ENCODE assay signal across 22 cellular contexts in the genomic region with DNA sequence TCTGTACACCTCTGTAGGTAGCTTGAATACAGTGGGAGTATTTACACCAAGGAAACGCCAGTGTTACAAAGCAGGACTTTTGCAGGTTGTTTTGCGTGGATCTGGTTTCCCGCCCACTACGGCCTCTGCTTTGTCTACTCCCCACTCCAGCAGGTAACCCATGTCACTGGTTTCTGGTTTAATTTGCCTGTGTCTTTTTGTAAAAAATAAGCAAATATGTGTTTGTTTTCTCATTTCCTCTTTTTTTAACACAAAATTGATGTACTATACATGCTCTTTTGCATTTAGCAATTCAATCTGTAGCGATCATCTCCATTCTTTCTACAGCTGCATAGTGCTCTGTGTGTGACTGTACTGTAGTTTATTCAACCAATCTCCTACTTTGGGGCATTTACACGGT. TPM values are rescaled to one million over a fixed set of nuclear protein-coding genes. Genes with fewer than 3 reads are reported as not detected.
DNase-seq lines count a peak whose midpoint lies in the region; ATAC-seq, FAIRE-seq and TF ChIP-seq lines count a peak whose summit lies in the region.
"Had no signal": no experiment of that assay in that cellular context is flagged by ENCODE, and none has a peak within 500 bp of the region (broad histone marks: within the 10 kb centered on the region; RNA-seq: fewer than 3 reads in every experiment).

No MANE protein-coding gene starts in this region.

- no peak for TF ChIP-seq CTCF in GM12878 (IDR thresholded peaks at IDR 0.05 in 2 of 3, conservative IDR thresholded peaks at IDR 0.05 in 1 of 3; ENCODE audit: control insufficient read depth in 2 of 3, extremely low read depth in 1 of 3, insufficient read depth in 1 of 3, low read depth in 3 of 3, low read length in 3 of 3)
- no peak for TF ChIP-seq CTCF in glutamatergic neuron (IDR thresholded peaks at IDR 0.05; ENCODE audit: partially characterized antibody, unreplicated experiment)

- H3K27ac ChIP-seq in GM12878 (ENCODE audit: control insufficient read depth, insufficient read depth), result no peak overlapping the region
- H3K27ac ChIP-seq: A549; BLaER1 treated with 17β-estradiol and CSF1 and Interleukin-3, amounts not matched to agents 10 nM and 100 nM had no signal

- peaks cover 6% of the 10 kb centered on the region for H3K9me3 Mint-ChIP-seq in glutamatergic neuron (ENCODE audit: unreplicated experiment)
- no peaks in the 10 kb centered on the region for H3K9me3 Mint-ChIP-seq in activated CD4-positive, alpha-beta memory T cell treated with anti-CD3 and anti-CD28 coated beads, Interleukin-2, amount 10 ng/mL, durations not matched to agents 7 days and 5 days
- H3K9me3 Mint-ChIP-seq: CD4-positive, alpha-beta T cell; H9 had no signal

- no peak overlapping the region for H2AFZ ChIP-seq in GM12878 (ENCODE audit: control insufficient read depth, low read depth, low read length)

- H3K27me3 ChIP-seq in GM12878 (replicated peaks in 1 of 2; ENCODE audit: control insufficient read depth in 2 of 2, insufficient read depth in 2 of 2, low read length in 1 of 2), result no peaks in the 10 kb centered on the region; a peak in 1 of 4 replicates
- H3K27me3 ChIP-seq: BE2C; BLaER1 treated with 17β-estradiol and CSF1 and Interleukin-3, amounts not matched to agents 10 nM and 100 nM had no signal

- no peaks in the 10 kb centered on the region for H3K9me3 ChIP-seq in GM12878 (replicated peaks; ENCODE audit: control insufficient read depth, insufficient read depth, low read length)
- H3K9me3 ChIP-seq: A549, BE2C had no signal

- H3K4me3 ChIP-seq in GM12878, result no peak overlapping the region
- H3K4me3 ChIP-seq: A549; BLaER1 treated with 17β-estradiol and CSF1 and Interleukin-3, amounts not matched to agents 10 nM and 100 nM had no signal

- no peak for TF ChIP-seq EP300 in GM12878 (IDR thresholded peaks at IDR 0.05; ENCODE audit: borderline replicate concordance in 1 of 2, control insufficient read depth in 1 of 2, low read depth in 2 of 2, low read length in 2 of 2)

- H3K36me3 ChIP-seq in GM12878 (ENCODE audit: control insufficient read depth in 2 of 2, insufficient read depth in 2 of 2, low read length in 1 of 2), result no peaks in the 10 kb centered on the region
- H3K36me3 ChIP-seq: BE2C; BLaER1 treated with 17β-estradiol and CSF1 and Interleukin-3, amounts not matched to agents 10 nM and 100 nM had no signal

- H4K20me1 ChIP-seq in GM12878 (ENCODE audit: control insufficient read depth, insufficient read depth), result no peaks in the 10 kb centered on the region
- H4K20me1 ChIP-seq: BLaER1 treated with 17β-estradiol and CSF1 and Interleukin-3, amounts not matched to agents 10 nM and 100 nM had no signal

- CTCF ChIA-PET in GM12878 (lab: Yijun Ruan, JAX), result interaction anchor here (0.9 to 1.9 kb wide), 2 partner anchors 19 to 115 kb away, joined by 3 to 5 read pairs; no protein-coding TSS in a partner anchor
- CTCF ChIA-PET in activated CD4-positive, alpha-beta memory T cell treated with anti-CD3 and anti-CD28 coated beads, Interleukin-2, amount 10 ng/mL, durations not matched to agents 7 days and 5 days (lab: Charles Lee), result no interaction called here

- H3K9ac ChIP-seq in GM12878 (ENCODE audit: control insufficient read depth, insufficient read depth, low read length), result no peak overlapping the region
- H3K9ac ChIP-seq: BLaER1 treated with 17β-estradiol and CSF1 and Interleukin-3, amounts not matched to agents 10 nM and 100 nM had no signal

- POLR2A ChIA-PET in GM12878 (lab: Charles Lee), result no interaction called here
- POLR2A ChIA-PET in activated CD4-positive, alpha-beta memory T cell treated with anti-CD3 and anti-CD28 coated beads, Interleukin-2, amount 10 ng/mL, durations not matched to agents 7 days and 5 days (lab: Charles Lee), result no interaction called here

- peak overlapping the region; percentile 93 for H3K27ac Mint-ChIP-seq in glutamatergic neuron (ENCODE audit: unreplicated experiment)
- H3K27ac Mint-ChIP-seq in activated CD4-positive, alpha-beta memory T cell treated with anti-CD3 and anti-CD28 coated beads, Interleukin-2, amount 10 ng/mL, durations not matched to agents 7 days and 5 days, result no peak overlapping the region
- H3K27ac Mint-ChIP-seq: CD14-positive monocyte; CD4-positive, alpha-beta T cell; CD8-positive, alpha-beta memory T cell; H9 had no signal

- in situ Hi-C loops in GM12878 (cut with MboI), result no loop called here

- TF ChIP-seq POLR2A in GM12878 (IDR thresholded peaks at IDR 0.05; ENCODE audit: low read depth, low read length), result no peak

- DNase-seq in NCI-H748 (lab: John Stamatoyannopoulos, UW; ENCODE audit: unreplicated experiment) (peak; percentile 43), NCI-H748 treated with DMSO at 0.1 percent for 48 hours (lab: John Stamatoyannopoulos, UW) (no peak), GM12878 (ENCODE audit: low read depth, low spot score) (no peak), glutamatergic neuron (no peak), GF-D8 (lab: John Stamatoyannopoulos, UW) (no peak)
- no peak for DNase-seq in activated CD4-positive, alpha-beta memory T cell treated with anti-CD3 and anti-CD28 coated beads, Interleukin-2, amount 10 ng/mL, durations not matched to agents 7 days and 5 days
- DNase-seq: 8988T; ACHN; AML-193; BE2C; CD4-positive, alpha-beta T cell; CD8-positive, alpha-beta memory T cell; DMS 273 treated with DMSO at 0.1 percent for 48 hours; DMS79; H9 had no signal

- TF ChIP-seq RAD21 in GM12878 (IDR thresholded peaks at IDR 0.05; ENCODE audit: insufficient read depth, low read depth, low read length), result no peak

- H3K79me2 ChIP-seq in GM12878 (ENCODE audit: control insufficient read depth, insufficient read depth, low read length), result no peaks in the 10 kb centered on the region

- WGBS in GM12878 (ENCODE audit: insufficient coverage, insufficient replicate concordance, low lambda C conversion rate, missing lambda C conversion rate), result 25% methylated on average over 6 of the region's 6 CpGs

- H3K36me3 Mint-ChIP-seq in glutamatergic neuron (ENCODE audit: unreplicated experiment), result peaks cover 11% of the 10 kb centered on the region
- no peaks in the 10 kb centered on the region for H3K36me3 Mint-ChIP-seq in activated CD4-positive, alpha-beta memory T cell treated with anti-CD3 and anti-CD28 coated beads, Interleukin-2, amount 10 ng/mL, durations not matched to agents 7 days and 5 days (ENCODE audit: low read depth)
- H3K36me3 Mint-ChIP-seq: CD14-positive monocyte; CD8-positive, alpha-beta memory T cell had no signal

- no peak for FAIRE-seq in GM12878 (lab: Jason Lieb, UNC)
- FAIRE-seq: A549, D721Med, GM18507 had no signal

- peaks cover 39% of the 10 kb centered on the region for H3K4me1 Mint-ChIP-seq in glutamatergic neuron (ENCODE audit: low read depth, unreplicated experiment)
- no peaks in the 10 kb centered on the region for H3K4me1 Mint-ChIP-seq in activated CD4-positive, alpha-beta memory T cell treated with anti-CD3 and anti-CD28 coated beads, Interleukin-2, amount 10 ng/mL, durations not matched to agents 7 days and 5 days
- H3K4me1 Mint-ChIP-seq: CD14-positive monocyte; CD8-positive, alpha-beta memory T cell had no signal

- intact Hi-C loops in GM12878 (cut with micrococcal nuclease; ENCODE audit: unreplicated experiment), result no loop called here

- no peak overlapping the region for H3K4me3 Mint-ChIP-seq in glutamatergic neuron (ENCODE audit: unreplicated experiment)
- no peak overlapping the region for H3K4me3 Mint-ChIP-seq in activated CD4-positive, alpha-beta memory T cell treated with anti-CD3 and anti-CD28 coated beads, Interleukin-2, amount 10 ng/mL, durations not matched to agents 7 days and 5 days
- H3K4me3 Mint-ChIP-seq: CD14-positive monocyte; CD4-positive, alpha-beta T cell; CD8-positive, alpha-beta memory T cell; H9 had no signal

- peaks cover 10% of the 10 kb centered on the region for H3K27me3 Mint-ChIP-seq in glutamatergic neuron (ENCODE audit: unreplicated experiment)
- peaks cover 23% of the 10 kb centered on the region for H3K27me3 Mint-ChIP-seq in activated CD4-positive, alpha-beta memory T cell treated with anti-CD3 and anti-CD28 coated beads, Interleukin-2, amount 10 ng/mL, durations not matched to agents 7 days and 5 days

- ATAC-seq in GM12878, result no peak
- no peak for ATAC-seq in SK-N-SH treated with all-trans-retinoic acid at 6 μM for 48 hours
- ATAC-seq: A549, HCT116 had no signal

- RAD21 ChIA-PET in GM12878 (lab: Charles Lee; ENCODE audit: unreplicated experiment), result no interaction called here

- SMC1A ChIA-PET in GM12878 (lab: Charles Lee; ENCODE audit: uncharacterized antibody, unreplicated experiment), result no interaction called here

- BruUV-seq in GM12878 (replicated peaks; lab: Mats Ljungman, UMichigan), result no TSS peak

- no peaks in the 10 kb centered on the region for H3K4me1 ChIP-seq in GM12878 (ENCODE audit: control insufficient read depth, insufficient read depth, low read length)
- H3K4me1 ChIP-seq: A549; BE2C; BLaER1 treated with 17β-estradiol and CSF1 and Interleukin-3, amounts not matched to agents 10 nM and 100 nM had no signal

- H3K4me2 ChIP-seq in GM12878 (ENCODE audit: control insufficient read depth, insufficient read depth), result no peak overlapping the region
- H3K4me2 ChIP-seq: A549; BLaER1 treated with 17β-estradiol and CSF1 and Interleukin-3, amounts not matched to agents 10 nM and 100 nM had no signal

TF ChIP-seq in GM12878, 131 proteins besides CTCF, POLR2A, EP300 and RAD21 (continues in another document):
- no peak for TF ChIP-seq IKZF1 (conservative IDR thresholded peaks at IDR 0.05)

RNA-seq across cellular contexts. Expression of gene SCN8A, which starts 43.4 kb away (rescaled TPM):
- 0.29 TPM in 1 of 2 replicates, not detected in the other for total RNA-seq in GM12878 (2013; cell fraction: nucleolus; rRNA removed)
- 0.11 and 0.23 TPM in 2 replicates for total RNA-seq in GM12878 (2014; rRNA removed)
- 0.05 and 0.13 TPM in 2 replicates for total RNA-seq in GM12878 (2014; rRNA removed; fragmentation: Illumina TruSeq; extraction: Trizol)
- total RNA-seq in GM12878 (2021), result 0.08 and 0.11 TPM in 2 replicates
- not detected for polyA plus RNA-seq in GM12878 (2011; ENCODE audit: low read depth)
- 0.03 TPM in 1 of 2 replicates, not detected in the other for polyA plus RNA-seq in GM12878 (2011; rRNA removed)
- under 0.01 TPM in 1 of 2 replicates, not detected in the other for polyA plus RNA-seq in GM12878 (2011; cell fraction: cytosol; rRNA removed)
- polyA plus RNA-seq in GM12878 (2011; cell fraction: nucleus; rRNA removed), result 0.01 and 0.04 TPM in 2 replicates
- 0.01 and 0.03 TPM in 2 replicates for polyA plus RNA-seq in GM12878 (2012)
- polyA plus RNA-seq in GM12878 (2014; fragmentation: Illumina TruSeq; extraction: Trizol), result 0.10 TPM in 1 of 2 replicates, not detected in the other
- polyA plus RNA-seq in GM12878 (2014; fragmentation: Nextera tagmentation; extraction: Ambion mirVana), result under 1 TPM; 0.02 to 0.05 TPM
- polyA plus RNA-seq in GM12878 (2014; rRNA removed), result 0.04 and 0.11 TPM in 2 replicates
- polyA plus RNA-seq in GM12878 (2016; fragmentation: Nextera tagmentation; extraction: Ambion mirVana), result not detected
- 0.10 TPM in 1 of 2 replicates, not detected in the other for polyA minus RNA-seq in GM12878 (2011; rRNA and poly(A)+ RNA removed)
- not detected in 2 replicates for polyA minus RNA-seq in GM12878 (2011; cell fraction: cytosol; rRNA and poly(A)+ RNA removed)
- polyA minus RNA-seq in GM12878 (2011; cell fraction: nucleus; rRNA and poly(A)+ RNA removed), result not detected in 2 replicates
- total RNA-seq in glutamatergic neuron (ENCODE audit: unreplicated experiment), result 47.6 TPM
- total RNA-seq in activated CD4-positive, alpha-beta memory T cell treated with anti-CD3 and anti-CD28 coated beads, Interleukin-2, amount 10 ng/mL, durations not matched to agents 7 days and 5 days, result under 1 TPM; 0.33 to 0.58 TPM

Comparison
In these comparisons a context has a peak if more than half of its experiments do, and no peak if none do; other contexts are left out.
1. RNA of gene SCN8A, which starts 43.4 kb away (total RNA-seq): 47.6 TPM in glutamatergic neuron (single experiment); 0.33 to 0.58 TPM in activated CD4-positive, alpha-beta memory T cell treated with anti-CD3 and anti-CD28 coated beads, Interleukin-2, amount 10 ng/mL, durations not matched to agents 7 days and 5 days and 0.05 to 0.29 TPM in GM12878; every median in the first group is over 10 times any median in the second.